Comparison of ENCODE assay signal across 10 cellular contexts in genomic region chr1:9425859-9426258, GRCh38.
DNase-seq lines count a peak whose midpoint lies in the region; ATAC-seq, FAIRE-seq and TF ChIP-seq lines count a peak whose summit lies in the region.
"Had no signal": no experiment of that assay in that cellular context is flagged by ENCODE, and none has a peak within 500 bp of the region (broad histone marks: within the 10 kb centered on the region; RNA-seq: fewer than 3 reads in every experiment).

No MANE protein-coding gene starts in this region.

- 96% methylated on average over 7 of the region's 7 CpGs for WGBS in mammary epithelial cell (ENCODE audit: low coverage, missing lambda C conversion rate)
- WGBS in body of pancreas, 2 donors: 76 to 88% methylated on average over 7 of the region's 7 CpGs

- peak overlapping the region; percentile 23 for H3K27ac Mint-ChIP-seq in MCF 10A (ENCODE audit: low read depth, unreplicated experiment)
- peak overlapping the region; percentile 86 to 87 for H3K27ac Mint-ChIP-seq in T-cell

- H3K9me3 Mint-ChIP-seq in MCF 10A (ENCODE audit: unreplicated experiment) (no peaks in the 10 kb centered on the region), T-cell (no peaks in the 10 kb centered on the region)

- no peak overlapping the region for H3K4me3 Mint-ChIP-seq in MCF 10A (ENCODE audit: unreplicated experiment)
- H3K4me3 Mint-ChIP-seq in T-cell: peak overlapping the region in 2 of 3 donors; percentile 58 to 72

- POLR2A ChIA-PET in MCF 10A (lab: Yijun Ruan, JAX) (interaction anchor here (0.9 to 1.6 kb wide), 2 partner anchors 18 to 169 kb away, joined by 3 read pairs; no protein-coding TSS in a partner anchor), T-cell (lab: Charles Lee) (no interaction called here)

- H3K9me3 ChIP-seq in mammary epithelial cell (replicated peaks; ENCODE audit: insufficient read depth, low read length) (no peaks in the 10 kb centered on the region), body of pancreas (no peaks in the 10 kb centered on the region)
- H3K9me3 ChIP-seq: BE2C, thoracic aorta had no signal

- CTCF ChIA-PET in MCF 10A (lab: Yijun Ruan, JAX): interaction anchor here (0.6 to 1.6 kb wide), 2 partner anchors 9 to 135 kb away, joined by 3 to 4 read pairs; no protein-coding TSS in a partner anchor
- CTCF ChIA-PET in mammary epithelial cell (lab: Charles Lee; ENCODE audit: low non-redundant PET): no interaction called here
- CTCF ChIA-PET in T-cell (lab: Charles Lee): interaction anchor here in 1 of 2 donors (1.0 kb wide), 2 partner anchors 136 to 191 kb away, joined by 3 to 5 read pairs; partner anchors contain the start of gene H6PD

- no peaks in the 10 kb centered on the region for H3K27me3 ChIP-seq in mammary epithelial cell (ENCODE audit: insufficient read depth, low read length)
- H3K27me3 ChIP-seq in body of pancreas: no peaks in the 10 kb centered on the region
- H3K27me3 ChIP-seq: BE2C had no signal

- intact Hi-C loops in MCF 10A (cut with micrococcal nuclease): no loop called here
- intact Hi-C loops in mammary epithelial cell (cut with micrococcal nuclease): no loop called here
- intact Hi-C loops in body of pancreas (cut with DNase I): no loop called here

- H2AFZ ChIP-seq in mammary epithelial cell (ENCODE audit: low read depth, low read length): no peak overlapping the region

- H3K27me3 Mint-ChIP-seq in MCF 10A (ENCODE audit: insufficient read depth, unreplicated experiment) (peaks cover 23% of the 10 kb centered on the region), T-cell (peaks cover 0 to 9% of the 10 kb centered on the region in 2 donors)

- BruUV-seq in MCF 10A (replicated peaks; lab: Mats Ljungman, UMichigan): no TSS peak
- no TSS peak for BruUV-seq in mammary epithelial cell (replicated peaks; lab: Mats Ljungman, UMichigan)

- H3K27ac ChIP-seq in mammary epithelial cell (ENCODE audit: insufficient read depth, low read depth, low read length) (no peak overlapping the region), substantia nigra (ENCODE audit: low read depth, low read length, poor library complexity, severe bottlenecking) (peak overlapping the region; percentile 58), body of pancreas (no peak overlapping the region)
- H3K27ac ChIP-seq: thoracic aorta had no signal

- DNase-seq in MCF 10A (ENCODE audit: unreplicated experiment) (no peak), mammary epithelial cell (no peak), T-cell (peak in 1 of 34 experiments; percentile 6), substantia nigra (lab: John Stamatoyannopoulos, UW) (peak in 2 of 49 donors; percentile 47 to 48), body of pancreas (no peak), D721Med (ENCODE audit: insufficient read length, low spot score) (no peak), NCI-H146 (lab: John Stamatoyannopoulos, UW) (no peak)
- DNase-seq: BE2C had no signal

- H3K4me3 ChIP-seq in mammary epithelial cell (replicated peaks in 1 of 3; ENCODE audit: insufficient read depth in 1 of 3, low read depth in 2 of 3, low read length in 3 of 3) (no peak overlapping the region), body of pancreas (no peak overlapping the region)
- H3K4me3 ChIP-seq: thoracic aorta had no signal

- H3K4me1 ChIP-seq in mammary epithelial cell (ENCODE audit: insufficient read depth, low read length) (peaks cover 9% of the 10 kb centered on the region), body of pancreas (peaks cover 20% of the 10 kb centered on the region)
- H3K4me1 ChIP-seq: BE2C had no signal

- dilution Hi-C loops in mammary epithelial cell (cut with HindIII; ENCODE audit: low sequenced_read_pairs): no loop called here

- H4K20me1 ChIP-seq in mammary epithelial cell (ENCODE audit: insufficient read depth, low read length): no peaks in the 10 kb centered on the region

- in situ Hi-C loops in mammary epithelial cell (cut with MboI; ENCODE audit: low sequenced_read_pairs in 2 of 2): no loop called here

- no peaks in the 10 kb centered on the region for H3K79me2 ChIP-seq in mammary epithelial cell (ENCODE audit: insufficient read depth, low read length)

- no peaks in the 10 kb centered on the region for H3K36me3 Mint-ChIP-seq in MCF 10A (ENCODE audit: insufficient read depth, unreplicated experiment)
- H3K36me3 Mint-ChIP-seq in T-cell: no peaks in the 10 kb centered on the region

- H3K4me2 ChIP-seq in mammary epithelial cell (ENCODE audit: insufficient read depth, low read depth, low read length): no peak overlapping the region

- no peak for FAIRE-seq in D721Med (lab: Jason Lieb, UNC)

- peak; percentile 12 for ATAC-seq in HG03045 (IDR thresholded peaks at IDR 0.05; ENCODE audit: unreplicated experiment)
- peak in 1 of 4 experiments; percentile 1 for ATAC-seq in T-cell (replicated peaks in 1 of 4)
- ATAC-seq in body of pancreas: no peak

- no peak for TF ChIP-seq POLR2A in body of pancreas (IDR thresholded peaks at IDR 0.05)

- no peak overlapping the region for H3K9ac ChIP-seq in mammary epithelial cell (ENCODE audit: insufficient read depth, low read length)

- H3K4me1 Mint-ChIP-seq in MCF 10A (ENCODE audit: insufficient read depth, unreplicated experiment): peaks cover 17% of the 10 kb centered on the region
- peaks cover 52 to 81% (median 65%) of the 10 kb centered on the region in 3 donors for H3K4me1 Mint-ChIP-seq in T-cell

- no peak for TF ChIP-seq CTCF in MCF 10A (IDR thresholded peaks at IDR 0.05; ENCODE audit: unreplicated experiment)
- TF ChIP-seq CTCF in mammary epithelial cell (conservative IDR thresholded peaks at IDR 0.05 in 1 of 2, IDR thresholded peaks at IDR 0.05 in 1 of 2; ENCODE audit: extremely low read depth in 1 of 2, insufficient read depth in 1 of 2, low read depth in 1 of 2, low read length in 2 of 2): no peak
- no peak for TF ChIP-seq CTCF in body of pancreas (IDR thresholded peaks at IDR 0.05)
- TF ChIP-seq CTCF in D721Med (IDR thresholded peaks at IDR 0.05; ENCODE audit: insufficient read depth, missing control alignments): no peak

- H3K36me3 ChIP-seq in mammary epithelial cell (ENCODE audit: insufficient read depth, low read length) (no peaks in the 10 kb centered on the region), body of pancreas (replicated peaks in 1 of 2; ENCODE audit: insufficient read depth in 1 of 2, low read depth in 2 of 2) (no peaks in the 10 kb centered on the region)
- H3K36me3 ChIP-seq: BE2C, thoracic aorta had no signal
